In genomic region chr1:112058815-112059450, GRCh38 we compare ENCODE assay signal across 32 cellular contexts.
A peak's percentile ranks its signal among the peaks of the same experiment; 100 is the strongest.
DNase-seq lines count a peak whose midpoint lies in the region; ATAC-seq, FAIRE-seq and TF ChIP-seq lines count a peak whose summit lies in the region.
"Had no signal": no experiment of that assay in that cellular context is flagged by ENCODE, and none has a peak within 500 bp of the region (broad histone marks: within the 10 kb centered on the region; RNA-seq: fewer than 3 reads in every experiment).

No MANE protein-coding gene starts in this region.

- no peak for TF ChIP-seq POLR2A in GM12892 (IDR thresholded peaks at IDR 0.05; ENCODE audit: low read depth, low read length)

- no peaks in the 10 kb centered on the region for H3F3A ChIP-seq in neural progenitor cell (ENCODE audit: low read depth)

- no peak overlapping the region for H3K27ac ChIP-seq in OCI-LY3 (ENCODE audit: low read length)
- no peak overlapping the region for H3K27ac ChIP-seq in neural progenitor cell
- H3K27ac ChIP-seq in lower lobe of right lung, result no peak overlapping the region
- H3K27ac ChIP-seq: left ventricle myocardium inferior, sigmoid colon, stomach, tibial nerve had no signal

- intact Hi-C loops in lower lobe of right lung (cut with DNase I), result no loop called here

- H3K4me1 Mint-ChIP-seq in endothelial cell (ENCODE audit: unreplicated experiment) (no peaks in the 10 kb centered on the region), neural progenitor cell (peaks cover 2% of the 10 kb centered on the region)
- H3K4me1 Mint-ChIP-seq: activated naive CD8-positive, alpha-beta T cell treated with anti-CD3 and anti-CD28 coated beads, Interleukin-2, amount 10 ng/mL, durations not matched to agents 7 days and 5 days had no signal

- peaks cover 40% of the 10 kb centered on the region for H3K4me1 ChIP-seq in OCI-LY3 (ENCODE audit: low read length)
- H3K4me1 ChIP-seq in neural progenitor cell, result no peaks in the 10 kb centered on the region
- H3K4me1 ChIP-seq in lower lobe of right lung, result no peaks in the 10 kb centered on the region
- H3K4me1 ChIP-seq: sigmoid colon, stomach, tibial nerve had no signal

- no peaks in the 10 kb centered on the region for H3K9me3 ChIP-seq in OCI-LY3 (ENCODE audit: insufficient read depth, low read length)
- H3K9me3 ChIP-seq in neural progenitor cell (ENCODE audit: low read depth), result no peaks in the 10 kb centered on the region
- no peaks in the 10 kb centered on the region for H3K9me3 ChIP-seq in lower lobe of right lung
- H3K9me3 ChIP-seq: left ventricle myocardium inferior, sigmoid colon, stomach, tibial nerve had no signal

- no peak overlapping the region for H3K27ac Mint-ChIP-seq in endothelial cell (ENCODE audit: unreplicated experiment)
- no peak overlapping the region for H3K27ac Mint-ChIP-seq in neural progenitor cell
- H3K27ac Mint-ChIP-seq: activated CD8-positive, alpha-beta T cell treated with anti-CD3 and anti-CD28 coated beads, Interleukin-2, amount 10 ng/mL, durations not matched to agents 7 days and 5 days; activated naive CD8-positive, alpha-beta T cell treated with anti-CD3 and anti-CD28 coated beads, Interleukin-2, amount 10 ng/mL, durations not matched to agents 7 days and 5 days; CD8-positive, alpha-beta T cell; HFFc6 had no signal

- H3K36me3 Mint-ChIP-seq in endothelial cell (ENCODE audit: low read depth, unreplicated experiment), result peaks cover 1% of the 10 kb centered on the region
- no peaks in the 10 kb centered on the region for H3K36me3 Mint-ChIP-seq in neural progenitor cell
- H3K36me3 Mint-ChIP-seq: activated naive CD8-positive, alpha-beta T cell treated with anti-CD3 and anti-CD28 coated beads, Interleukin-2, amount 10 ng/mL, durations not matched to agents 7 days and 5 days; CD8-positive, alpha-beta T cell had no signal

- H3K9me3 Mint-ChIP-seq in endothelial cell (ENCODE audit: unreplicated experiment), result no peaks in the 10 kb centered on the region
- peaks cover 4% of the 10 kb centered on the region for H3K9me3 Mint-ChIP-seq in neural progenitor cell
- H3K9me3 Mint-ChIP-seq: activated naive CD8-positive, alpha-beta T cell treated with anti-CD3 and anti-CD28 coated beads, Interleukin-2, amount 10 ng/mL, durations not matched to agents 7 days and 5 days; CD8-positive, alpha-beta T cell; HFFc6 had no signal

- H3K4me3 ChIP-seq in OCI-LY3 (ENCODE audit: low read length) (no peak overlapping the region), neural progenitor cell (no peak overlapping the region), lower lobe of right lung (no peak overlapping the region)
- H3K4me3 ChIP-seq: left ventricle myocardium inferior, sigmoid colon, stomach, tibial nerve had no signal

- H3K36me3 ChIP-seq in OCI-LY3 (replicated peaks; ENCODE audit: low read depth, low read length) (peaks cover 3% of the 10 kb centered on the region), neural progenitor cell (no peaks in the 10 kb centered on the region), lower lobe of right lung (no peaks in the 10 kb centered on the region)
- H3K36me3 ChIP-seq: left ventricle myocardium inferior, sigmoid colon, stomach, tibial nerve had no signal

- H3K9ac ChIP-seq in OCI-LY3 (ENCODE audit: low read length) (no peak overlapping the region), neural progenitor cell (no peak overlapping the region)

- H2AFZ ChIP-seq in OCI-LY3 (ENCODE audit: low read depth, low read length) (no peak overlapping the region), neural progenitor cell (replicated peaks) (no peak overlapping the region)

- DNase-seq in GM12892 (ENCODE audit: insufficient read length), result no peak
- DNase-seq in endothelial cell (ENCODE audit: low spot score), result peak; percentile 17
- peak; percentile 20 for DNase-seq in neural progenitor cell (ENCODE audit: low spot score)
- no peak for DNase-seq in NCI-H82 treated with DMSO at 0.1 percent for 48 hours (lab: John Stamatoyannopoulos, UW; ENCODE audit: unreplicated experiment)
- no peak for DNase-seq in lower lobe of right lung
- DNase-seq: activated CD4-positive, alpha-beta T cell treated with anti-CD3 and anti-CD28 coated beads for 1 hour; activated CD8-positive, alpha-beta T cell treated with anti-CD3 and anti-CD28 coated beads, Interleukin-2, amount 10 ng/mL, durations not matched to agents 7 days and 5 days; activated effector memory CD4-positive, alpha-beta T cell treated with anti-CD3 and anti-CD28 coated beads, Interleukin-2, amount 50 U/mL, for 16 hours; activated naive CD8-positive, alpha-beta T cell treated with anti-CD3 and anti-CD28 coated beads, Interleukin-2, amount 10 ng/mL, durations not matched to agents 7 days and 5 days; activated T-cell treated with anti-CD3 and anti-CD28 coated beads for 4 hours; CD8-positive, alpha-beta T cell; central memory CD4-positive, alpha-beta T cell; dermis blood vessel endothelial cell; DMS153; GF-D8; head of caudate nucleus; HFFc6; IMR-90; left ventricle myocardium inferior; NCI-H1417; NCI-H2081 treated with DMSO at 0.1 percent for 48 hours; NCI-H446; NCI-H82; OCI-M1; SHP77; sigmoid colon; stomach; SW 1271 had no signal

- TF ChIP-seq CTCF in OCI-LY3 (IDR thresholded peaks at IDR 0.05; ENCODE audit: low read depth, low read length), result 0 out of 2 replicates have a peak, but pooled peaks have one; percentile 5
- TF ChIP-seq CTCF in endothelial cell (IDR thresholded peaks at IDR 0.05; ENCODE audit: unreplicated experiment), result peak; percentile 23
- TF ChIP-seq CTCF in neural progenitor cell (IDR thresholded peaks at IDR 0.05), result peak; percentile 37
- no peak for TF ChIP-seq CTCF in lower lobe of right lung (IDR thresholded peaks at IDR 0.05)

- FAIRE-seq in GM12892 (lab: Jason Lieb, UNC), result peak; percentile 5
- FAIRE-seq: astrocyte had no signal

- H3K4me3 Mint-ChIP-seq in endothelial cell (ENCODE audit: unreplicated experiment) (no peak overlapping the region), neural progenitor cell (no peak overlapping the region)
- H3K4me3 Mint-ChIP-seq: activated CD8-positive, alpha-beta T cell treated with anti-CD3 and anti-CD28 coated beads, Interleukin-2, amount 10 ng/mL, durations not matched to agents 7 days and 5 days; activated naive CD8-positive, alpha-beta T cell treated with anti-CD3 and anti-CD28 coated beads, Interleukin-2, amount 10 ng/mL, durations not matched to agents 7 days and 5 days; CD8-positive, alpha-beta T cell; HFFc6 had no signal

- peaks cover 3% of the 10 kb centered on the region for H3K27me3 Mint-ChIP-seq in endothelial cell (ENCODE audit: unreplicated experiment)
- H3K27me3 Mint-ChIP-seq in neural progenitor cell (ENCODE audit: insufficient read depth, low read depth), result no peaks in the 10 kb centered on the region

- H3K79me2 ChIP-seq in OCI-LY3 (ENCODE audit: low read length) (no peaks in the 10 kb centered on the region), neural progenitor cell (ENCODE audit: low read depth) (no peaks in the 10 kb centered on the region)

- ATAC-seq in GM21381 (IDR thresholded peaks at IDR 0.05; ENCODE audit: unreplicated experiment) (no peak), lower lobe of right lung (no peak)
- ATAC-seq: activated CD8-positive, alpha-beta T cell treated with anti-CD3 and anti-CD28 coated beads, Interleukin-2, amount 10 ng/mL, durations not matched to agents 7 days and 5 days; CD8-positive, alpha-beta T cell had no signal

- H3K27me3 ChIP-seq in OCI-LY3 (ENCODE audit: low read depth, low read length) (no peaks in the 10 kb centered on the region), neural progenitor cell (no peaks in the 10 kb centered on the region), lower lobe of right lung (ENCODE audit: low read depth) (no peaks in the 10 kb centered on the region)
- H3K27me3 ChIP-seq: sigmoid colon, tibial nerve had no signal

- no peaks in the 10 kb centered on the region for H4K20me1 ChIP-seq in OCI-LY3 (ENCODE audit: insufficient read depth, low read length)
- no peaks in the 10 kb centered on the region for H4K20me1 ChIP-seq in neural progenitor cell (ENCODE audit: low read depth)

- H3K4me2 ChIP-seq in OCI-LY3 (ENCODE audit: low read length) (no peak overlapping the region), neural progenitor cell (no peak overlapping the region)

Comparison
In these comparisons a context has a peak if more than half of its experiments do, and no peak if none do; other contexts are left out.
1. DNase-seq: peak in endothelial cell (single experiment) and neural progenitor cell (single experiment); none in GM12892 (single experiment), NCI-H82 treated with DMSO at 0.1 percent for 48 hours (single experiment) and lower lobe of right lung (single experiment).